In genomic region chr5:64140018-64140417, GRCh38 we compare ENCODE assay signal across 1 cellular context.
TF ChIP-seq lines count a peak whose summit lies in the region.

No MANE protein-coding gene starts in this region.

TF ChIP-seq in HepG2, 621 proteins besides CTCF, POLR2A, EP300 and RAD21 (continued from another document):
- TF ChIP-seq ZNF382 (CRISPR knock-in tag; IDR thresholded peaks at IDR 0.05; ENCODE audit: borderline replicate concordance) (no peak), ZBTB8A (CRISPR knock-in tag; IDR thresholded peaks at IDR 0.05; ENCODE audit: borderline replicate concordance, low read depth) (no peak), ZSCAN9 (CRISPR knock-in tag; IDR thresholded peaks at IDR 0.05; ENCODE audit: borderline replicate concordance) (no peak), MZF1 (CRISPR knock-in tag; IDR thresholded peaks at IDR 0.05; ENCODE audit: borderline replicate concordance) (no peak), SSRP1 (CRISPR knock-in tag; IDR thresholded peaks at IDR 0.05) (no peak), CEBPZ (IDR thresholded peaks at IDR 0.05; ENCODE audit: low read length) (no peak), ZNF34 (CRISPR knock-in tag; IDR thresholded peaks at IDR 0.05; ENCODE audit: borderline replicate concordance) (no peak), CBX5 (CRISPR knock-in tag; IDR thresholded peaks at IDR 0.05; ENCODE audit: borderline replicate concordance) (no peak), HOXA3 (CRISPR knock-in tag; IDR thresholded peaks at IDR 0.05) (no peak), ZNF138 (CRISPR knock-in tag; IDR thresholded peaks at IDR 0.05; ENCODE audit: low read depth) (no peak), MEF2D (CRISPR knock-in tag; IDR thresholded peaks at IDR 0.05) (no peak), DNMT1 (CRISPR knock-in tag; IDR thresholded peaks at IDR 0.05) (no peak)
